In the genomic region with DNA sequence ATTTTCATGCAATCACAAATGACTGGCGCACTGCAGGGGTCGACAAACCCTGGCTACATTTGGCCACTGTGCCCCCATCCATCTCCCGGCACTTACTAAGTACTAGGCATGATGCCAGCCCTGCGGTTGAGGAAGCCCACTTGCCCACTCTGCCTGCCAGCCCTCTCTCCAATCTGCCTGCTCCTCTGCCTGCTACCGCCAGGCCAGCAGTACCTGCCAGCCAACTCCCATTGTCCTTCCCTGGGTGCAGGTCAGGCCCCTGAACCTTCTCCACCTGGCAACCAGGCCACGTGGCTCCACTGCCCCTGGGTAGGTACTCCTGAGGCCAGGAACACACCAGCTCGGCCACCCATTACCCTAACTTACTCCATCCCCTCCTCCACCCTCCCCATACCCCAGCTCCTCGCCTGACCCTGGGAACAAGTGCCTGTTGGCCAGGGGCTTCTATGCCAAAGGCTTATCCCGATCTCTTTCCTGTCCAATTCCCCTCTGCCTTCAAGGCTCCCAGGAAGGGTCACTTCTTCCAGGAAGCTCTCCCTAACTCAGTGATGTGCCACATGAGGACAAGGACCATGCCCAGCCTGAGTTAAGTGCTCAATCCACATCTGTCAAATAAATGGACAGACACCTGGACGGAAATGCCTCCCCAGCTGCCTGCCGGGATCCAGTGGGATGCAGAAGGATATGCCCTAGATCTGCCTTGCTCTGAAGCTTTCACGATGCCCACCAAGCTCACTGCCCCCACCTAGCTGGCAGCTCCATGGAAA, we compare ENCODE assay signal across 10 cellular contexts. TPM values are rescaled to one million over a fixed set of nuclear protein-coding genes. Genes with fewer than 3 reads are reported as not detected.
A peak's percentile ranks its signal among the peaks of the same experiment; 100 is the strongest.
DNase-seq lines count a peak whose midpoint lies in the region; ATAC-seq and TF ChIP-seq lines count a peak whose summit lies in the region.
"Had no signal": no experiment of that assay in that cellular context is flagged by ENCODE, and none has a peak within 500 bp of the region (broad histone marks: within the 10 kb centered on the region; RNA-seq: fewer than 3 reads in every experiment).

No MANE protein-coding gene starts in this region.

- H3K9me2 ChIP-seq in DOHH2 (replicated peaks; ENCODE audit: control insufficient read depth, low read length), result no peaks in the 10 kb centered on the region

- ATAC-seq in omental fat pad (ENCODE audit: low FRiP score) (no peak), GM21528 (IDR thresholded peaks at IDR 0.05; ENCODE audit: low FRiP score, unreplicated experiment) (no peak), GM19455 (IDR thresholded peaks at IDR 0.05; ENCODE audit: unreplicated experiment) (no peak)

- H3K4me1 ChIP-seq in DOHH2 (ENCODE audit: control insufficient read depth, low read length), result peaks cover 88% of the 10 kb centered on the region

- peak overlapping the region; percentile 95 for H3K4me3 ChIP-seq in DOHH2 (ENCODE audit: low read length)

- TF ChIP-seq CTCF in DOHH2 (IDR thresholded peaks at IDR 0.05; ENCODE audit: low read depth, low read length, poor library complexity, severe bottlenecking), result no peak
- TF ChIP-seq CTCF in progenitor cell of endocrine pancreas (IDR thresholded peaks at IDR 0.05; ENCODE audit: unreplicated experiment), result no peak
- TF ChIP-seq CTCF in omental fat pad (IDR thresholded peaks at IDR 0.05), result no peak

- H3K36me3 ChIP-seq in DOHH2 (ENCODE audit: control insufficient read depth, low read length), result peaks cover 93% of the 10 kb centered on the region

- H3K9me3 ChIP-seq in DOHH2 (ENCODE audit: control insufficient read depth, insufficient read depth, low read length), result no peaks in the 10 kb centered on the region

- no peaks in the 10 kb centered on the region for H3K27me3 ChIP-seq in DOHH2 (ENCODE audit: control insufficient read depth, low read length)

- no peaks in the 10 kb centered on the region for H3K36me3 Mint-ChIP-seq in progenitor cell of endocrine pancreas (ENCODE audit: insufficient read depth)

- peaks cover 10% of the 10 kb centered on the region for H3F3A ChIP-seq in DOHH2 (ENCODE audit: control insufficient read depth, insufficient read depth)

- peaks cover 69% of the 10 kb centered on the region for H4K20me1 ChIP-seq in DOHH2 (ENCODE audit: control insufficient read depth, insufficient read depth, low read depth, low read length)

- H3K27me3 Mint-ChIP-seq in progenitor cell of endocrine pancreas, result no peaks in the 10 kb centered on the region

- no peaks in the 10 kb centered on the region for H3K9me3 Mint-ChIP-seq in progenitor cell of endocrine pancreas (ENCODE audit: low read depth)

- H3K27ac ChIP-seq in DOHH2 (ENCODE audit: low read depth, low read length), result peak overlapping the region; percentile 83

- peaks cover 100% of the 10 kb centered on the region for H3K79me2 ChIP-seq in DOHH2 (ENCODE audit: control insufficient read depth, low read length)

- peak overlapping the region; percentile 92 for H3K4me2 ChIP-seq in DOHH2 (ENCODE audit: low read length)

- peak overlapping the region; percentile 85 for H3K27ac Mint-ChIP-seq in progenitor cell of endocrine pancreas

- peak; percentile 58 for DNase-seq in NCI-H69 (lab: John Stamatoyannopoulos, UW)
- peak; percentile 32 for DNase-seq in ecto neural progenitor cell (ENCODE audit: low spot score)
- no peak for DNase-seq in progenitor cell of endocrine pancreas (ENCODE audit: low spot score, unreplicated experiment)
- no peak for DNase-seq in omental fat pad (ENCODE audit: low spot score)
- DNase-seq in DMS114 treated with DMSO at 0.1 percent for 48 hours (lab: John Stamatoyannopoulos, UW; ENCODE audit: unreplicated experiment), result no peak
- DNase-seq: activated effector memory CD4-positive, alpha-beta T cell treated with Interleukin-2 at 50 U/mL for 16 hours; NCI-H748 treated with DMSO at 0.1 percent for 48 hours had no signal

- H3K4me3 Mint-ChIP-seq in progenitor cell of endocrine pancreas (ENCODE audit: low read depth), result no peak overlapping the region

- H3K4me1 Mint-ChIP-seq in progenitor cell of endocrine pancreas (ENCODE audit: low read depth), result peaks cover 47% of the 10 kb centered on the region

RNA-seq across cellular contexts. Expression of gene EEIG1, which starts 6.6 kb away (rescaled TPM):
- 48.2 and 54.1 TPM in 2 replicates for total RNA-seq in progenitor cell of endocrine pancreas
- 1 to 10 TPM; 4.8 to 9.0 (median 7.1) TPM for total RNA-seq in omental fat pad

RNA-seq across cellular contexts. Expression of gene DPM2, which starts 36.5 kb away (rescaled TPM):
- 34.0 and 37.7 TPM in 2 replicates for total RNA-seq in progenitor cell of endocrine pancreas
- total RNA-seq in omental fat pad, result 10 to 100 TPM in 3 of 4 donors, 1 to 10 TPM in 1; 8.8 to 18.0 (median 13.5) TPM

RNA-seq across cellular contexts. Expression of gene PIP5KL1, which starts 43.6 kb away (rescaled TPM):
- total RNA-seq in progenitor cell of endocrine pancreas (3.4 and 3.6 TPM in 2 replicates), omental fat pad (1 to 10 TPM in 3 of 4 donors, under 1 TPM in 1; 0.82 to 3.0 (median 1.3) TPM)

RNA-seq across cellular contexts. Expression of gene ST6GALNAC4, which starts 57.3 kb away (rescaled TPM):
- total RNA-seq in progenitor cell of endocrine pancreas (7.0 and 7.7 TPM in 2 replicates), omental fat pad (10 to 100 TPM; 26.6 to 78.5 (median 45.0) TPM)

Comparison
In these comparisons a context has a peak if more than half of its experiments do, and no peak if none do; other contexts are left out.
1. DNase-seq: peak in NCI-H69 (single experiment) and ecto neural progenitor cell (single experiment); none in progenitor cell of endocrine pancreas (single experiment), omental fat pad (single experiment) and DMS114 treated with DMSO at 0.1 percent for 48 hours (single experiment).